8 cellular contexts compared by ENCODE assay signal in genomic region chr11:118435893-118436624, GRCh38. TPM values are rescaled to one million over a fixed set of nuclear protein-coding genes. Genes with fewer than 3 reads are reported as not detected.
DNase-seq lines count a peak whose midpoint lies in the region; ATAC-seq and TF ChIP-seq lines count a peak whose summit lies in the region.

Gene KMT2A (plus strand): TSS chr11:118436492. CDS start chr11:118436513, 21 bp downstream.

- ATAC-seq in HG03432 (IDR thresholded peaks at IDR 0.05; ENCODE audit: unreplicated experiment) = peak; percentile 60

- DNase-seq in AG09319 (ENCODE audit: extremely low read depth, low read depth) (peak; percentile 97), NCI-H510A (lab: John Stamatoyannopoulos, UW) (peak; percentile 98), cerebellum (ENCODE audit: low spot score) (peak; percentile 97), kidney epithelial cell (ENCODE audit: low read depth) (peak; percentile 52)
- peak; percentile 91 for DNase-seq in activated CD4-positive, alpha-beta T cell treated with anti-CD3 and anti-CD28 coated beads for 1 hour
- peak; percentile 97 for DNase-seq in stimulated activated CD4-positive, alpha-beta T cell treated with anti-CD3 and anti-CD28 coated beads, Interleukin-15, amount 100 ng/mL, for 24 hours

- H3K36me3 ChIP-seq in kidney epithelial cell (ENCODE audit: control insufficient read depth, insufficient read depth, low read length) = no peaks in the 10 kb centered on the region

- TF ChIP-seq CTCF in AG09319 (IDR thresholded peaks at IDR 0.05; ENCODE audit: low read depth, low read length) (no peak), kidney epithelial cell (IDR thresholded peaks at IDR 0.05; ENCODE audit: insufficient read depth, low read length, poor library complexity, severe bottlenecking) (no peak)

- H3K4me3 ChIP-seq in kidney epithelial cell (ENCODE audit: low read depth, low read length) = peak within 1 kb of the TSS; percentile 95

- no peaks in the 10 kb centered on the region for H3K27me3 ChIP-seq in kidney epithelial cell (ENCODE audit: control insufficient read depth, insufficient read depth, low read length)

- peak; percentile 53 for TF ChIP-seq POLR2A in GM19099 (IDR thresholded peaks at IDR 0.05; ENCODE audit: extremely low read depth, insufficient read length, low read depth)

RNA-seq across cellular contexts. Expression of gene KMT2A, which starts in this region (rescaled TPM):
- total RNA-seq in cerebellum (111 TPM), kidney epithelial cell (42.2 and 45.6 TPM in 2 replicates)

Comparison
In these comparisons a context has a peak if more than half of its experiments do, and no peak if none do; other contexts are left out.
1. Peak in every context shown above with its lines: DNase-seq, ATAC-seq and H3K4me3 ChIP-seq.